ENCODE assay signal across 8 cellular contexts in genomic region chr22:20319745-20320658, GRCh38. TPM values are rescaled to one million over a fixed set of nuclear protein-coding genes. Genes with fewer than 3 reads are reported as not detected.
DNase-seq lines count a peak whose midpoint lies in the region; ATAC-seq and FAIRE-seq lines count a peak whose summit lies in the region.

Gene DGCR6L, minus strand, starts transcription at chr22:20320060. Its CDS starts 72 bp downstream, at chr22:20319988.

- DNase-seq in Daoy (ENCODE audit: low read depth) (peak; percentile 97), LoVo (ENCODE audit: low spot score) (peak; percentile 93), SK-N-DZ (ENCODE audit: low spot score) (peak; percentile 93), frontal cortex (ENCODE audit: low spot score in 2 of 2) (peak; percentile 98 to 99), stromal cell of bone marrow (ENCODE audit: low read depth) (peak; percentile 92)
- peak; percentile 98 for DNase-seq in activated naive CD4-positive, alpha-beta T cell treated with Interleukin-2 at 50 U/mL for 16 hours

- H3K36me3 ChIP-seq in neuron (ENCODE audit: insufficient read depth, low read length) = no peaks in the 10 kb centered on the region

- peak within 1 kb of the TSS; percentile 97 for H3K4me3 ChIP-seq in neuron (ENCODE audit: low read length)

- peaks cover 32% of the 10 kb centered on the region for H3K4me1 ChIP-seq in neuron (ENCODE audit: insufficient read depth, low read length)

- H3K27me3 ChIP-seq in neuron (ENCODE audit: insufficient read depth, low read length) = no peaks in the 10 kb centered on the region

- FAIRE-seq in frontal cortex (lab: Jason Lieb, UNC) = no peak

- H2AFZ ChIP-seq in neuron (ENCODE audit: low read depth, low read length) = peak within 1 kb of the TSS; percentile 91

- ATAC-seq in GM21825 (IDR thresholded peaks at IDR 0.05; ENCODE audit: unreplicated experiment) = peak; percentile 67

- no peaks in the 10 kb centered on the region for H3K9me3 ChIP-seq in neuron (ENCODE audit: low read length)

RNA-seq across cellular contexts. Expression of gene DGCR6L, which starts in this region (rescaled TPM):
- 59.8 and 69.1 TPM in 2 replicates for total RNA-seq in Daoy (2014; rRNA removed; shearing (Covaris generic))
- polyA plus RNA-seq in SK-N-DZ (2014; cell fraction: cytosol; rRNA removed) = 52.4 and 68.6 TPM in 2 replicates
- polyA plus RNA-seq in SK-N-DZ (2014; cell fraction: nucleus; rRNA removed) = 65.0 and 66.5 TPM in 2 replicates
- 26.5 TPM for total RNA-seq in frontal cortex

Comparison
In these comparisons a context has a peak if more than half of its experiments do, and no peak if none do; other contexts are left out.
1. Peak in every context shown above with its lines: DNase-seq, ATAC-seq and H3K4me3 ChIP-seq.